Comparison of ENCODE assay signal across 9 cellular contexts in the genomic region with DNA sequence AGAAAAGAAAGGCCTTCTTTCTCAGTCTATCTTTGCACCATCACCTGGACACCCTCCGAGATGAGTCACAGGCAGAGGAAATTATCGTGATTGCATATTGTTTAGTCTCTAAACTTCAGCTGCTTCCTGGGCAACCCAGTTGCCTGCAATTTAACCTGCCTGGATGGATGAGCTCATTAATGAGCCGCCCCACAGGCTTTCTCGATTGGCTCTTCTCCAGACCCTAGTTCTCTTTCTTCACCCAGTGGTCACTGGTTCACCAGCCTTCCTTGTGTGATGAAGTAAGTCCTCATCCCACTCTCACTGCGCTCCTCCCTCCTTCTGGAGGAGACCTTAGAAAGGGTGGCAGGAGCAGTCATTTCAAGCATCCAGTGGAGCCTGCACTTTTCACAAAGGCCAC.
DNase-seq lines count a peak whose midpoint lies in the region; ATAC-seq and TF ChIP-seq lines count a peak whose summit lies in the region.
"Had no signal": no experiment of that assay in that cellular context is flagged by ENCODE, and none has a peak within 500 bp of the region (broad histone marks: within the 10 kb centered on the region; RNA-seq: fewer than 3 reads in every experiment).

No MANE protein-coding gene starts in this region.

- CTCF ChIA-PET in HEK293T (lab: Yijun Ruan, JAX) (interaction anchor here (0.6 kb wide), 2 partner anchors 46 to 534 kb away, joined by 4 read pairs; no protein-coding TSS in a partner anchor), Panc1 (lab: Charles Lee) (interaction anchor here (0.6 kb wide), 1 partner anchor 45 kb away, joined by 4 read pairs; no protein-coding TSS in a partner anchor)

- no peak for TF ChIP-seq CTCF in Panc1 (IDR thresholded peaks at IDR 0.05)

- POLR2A ChIA-PET in HEK293T (lab: Yijun Ruan, JAX) (interaction anchor here (0.6 kb wide), 1 partner anchor 14 kb away, joined by 3 read pairs; no protein-coding TSS in a partner anchor), Panc1 (lab: Charles Lee) (interaction anchor here (0.6 kb wide), 1 partner anchor 227 kb away, joined by 3 read pairs; no protein-coding TSS in a partner anchor)

- H3K27me3 ChIP-seq in Panc1 (ENCODE audit: control insufficient read depth, insufficient read depth, low read length): no peaks in the 10 kb centered on the region
- H3K27me3 ChIP-seq: cardiac muscle cell had no signal

- DNase-seq in HEK293T (ENCODE audit: extremely low spot score): peak; percentile 31
- peak; percentile 20 for DNase-seq in Panc1 (ENCODE audit: low read depth, low spot score)
- peak; percentile 77 for DNase-seq in skeletal muscle cell (ENCODE audit: low read depth)
- DNase-seq in NCI-H187 treated with DMSO at 0.1 percent for 48 hours (lab: John Stamatoyannopoulos, UW): no peak
- DNase-seq in GM19240 (ENCODE audit: insufficient read length, low spot score): no peak
- DNase-seq: natural killer cell had no signal

- intact Hi-C loops in Panc1 (cut with micrococcal nuclease; ENCODE audit: unreplicated experiment): no loop called here

- ATAC-seq in Panc1 (peak; percentile 88), esophagus mucosa (peak; percentile 52), GM21526 (IDR thresholded peaks at IDR 0.05; ENCODE audit: low FRiP score, unreplicated experiment) (no peak)
- ATAC-seq: natural killer cell had no signal

- no peaks in the 10 kb centered on the region for H3K36me3 ChIP-seq in Panc1 (ENCODE audit: control insufficient read depth, insufficient read depth, low read length)
- H3K36me3 ChIP-seq: cardiac muscle cell had no signal

- BruUV-seq in Panc1 (replicated peaks; lab: Mats Ljungman, UMichigan): no TSS peak

- in situ Hi-C loops in Panc1 (cut with HindIII; ENCODE audit: low pct_unique_long_range_greater_than_20kb, low sequenced_read_pairs): no loop called here

- H3K27ac ChIP-seq in Panc1 (ENCODE audit: low read length): peak overlapping the region; percentile 23; the same call in 1 of the 2 replicates
- H3K27ac ChIP-seq: cardiac muscle cell had no signal

- H3K4me3 ChIP-seq in Panc1 (ENCODE audit: low read depth in 2 of 2, low read length in 2 of 2) (no peak overlapping the region), skeletal muscle cell (ENCODE audit: low read depth, low read length) (no peak overlapping the region)
- H3K4me3 ChIP-seq: cardiac muscle cell had no signal

- no peaks in the 10 kb centered on the region for H3K9me3 ChIP-seq in Panc1 (ENCODE audit: control insufficient read depth, insufficient read depth, low read depth, low read length)

- peaks cover 4% of the 10 kb centered on the region; the same call in 1 of the 2 replicates for H3K4me1 ChIP-seq in Panc1 (ENCODE audit: control insufficient read depth, insufficient read depth, low read length)

TF ChIP-seq in HEK293T, 16 proteins besides CTCF, POLR2A, EP300 and RAD21:
- TF ChIP-seq ELF4 (IDR thresholded peaks at IDR 0.05) (no peak), ARNT (IDR thresholded peaks at IDR 0.05) (no peak), FOXM1 (IDR thresholded peaks at IDR 0.05; ENCODE audit: borderline replicate concordance) (no peak), HDGF (IDR thresholded peaks at IDR 0.05; ENCODE audit: borderline replicate concordance) (no peak), SP1 (IDR thresholded peaks at IDR 0.05) (no peak), TARDBP (IDR thresholded peaks at IDR 0.05) (no peak)

Comparison
In these comparisons a context has a peak if more than half of its experiments do, and no peak if none do; other contexts are left out.
1. DNase-seq: peak in HEK293T (single experiment), Panc1 (single experiment) and skeletal muscle cell (single experiment); none in NCI-H187 treated with DMSO at 0.1 percent for 48 hours (single experiment) and GM19240 (single experiment).